11 cellular contexts compared by ENCODE assay signal in the genomic region with DNA sequence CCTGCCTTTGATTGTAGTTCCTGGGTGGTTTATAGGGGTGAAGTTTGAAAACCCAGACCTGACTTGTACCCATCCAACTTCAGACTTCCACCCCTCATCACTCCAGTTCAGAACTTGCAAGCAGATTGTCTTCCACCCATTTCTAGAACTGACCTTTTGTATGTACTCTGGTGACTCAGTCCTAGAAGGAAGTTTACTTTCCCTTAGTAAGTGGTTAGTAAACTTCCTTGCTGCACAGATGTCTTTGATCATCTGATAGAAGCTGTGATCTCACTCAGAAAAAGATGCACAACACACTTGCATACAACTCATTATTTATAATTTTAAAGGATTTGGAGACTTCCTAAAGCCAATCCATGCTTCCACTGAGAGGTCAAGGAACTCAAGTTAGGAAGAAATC.
DNase-seq lines count a peak whose midpoint lies in the region; ATAC-seq and TF ChIP-seq lines count a peak whose summit lies in the region.
"Had no signal": no experiment of that assay in that cellular context is flagged by ENCODE, and none has a peak within 500 bp of the region (broad histone marks: within the 10 kb centered on the region; RNA-seq: fewer than 3 reads in every experiment).

No MANE protein-coding gene starts in this region.

- peak overlapping the region; percentile 45 for H3K9ac ChIP-seq in SK-N-SH
- no peak overlapping the region for H3K9ac ChIP-seq in Karpas-422 (ENCODE audit: low read length)

- H3K9me2 ChIP-seq in SK-N-SH: no peaks in the 10 kb centered on the region
- no peaks in the 10 kb centered on the region for H3K9me2 ChIP-seq in Karpas-422 (replicated peaks; ENCODE audit: insufficient read depth, low read length)

- CTCF ChIA-PET in SK-N-SH (lab: Yijun Ruan, JAX): no interaction called here

- TF ChIP-seq RAD21 in SK-N-SH (IDR thresholded peaks at IDR 0.05; ENCODE audit: low read length): no peak

- TF ChIP-seq CTCF in SK-N-SH (IDR thresholded peaks at IDR 0.05): no peak

- DNase-seq in AG08395 (ENCODE audit: low spot score) (peak; percentile 62), SK-N-SH (no peak), glomerular endothelial cell (ENCODE audit: extremely low read depth, low read depth, low spot score) (peak; percentile 70), NCI-H345 (lab: John Stamatoyannopoulos, UW) (no peak), NCI-H1694 treated with DMSO at 0.1 percent for 48 hours (lab: John Stamatoyannopoulos, UW) (no peak), Karpas-422 (no peak)
- DNase-seq: activated B cell treated with CpG ODN at 0.5 μM for 24 hours; NK-92 treated with Interleukin-12 subunit alpha and Interleukin-12 subunit beta, amount 100 ng/mL, for 24 hours; sigmoid colon had no signal

- H3F3A ChIP-seq in SK-N-SH (replicated peaks; ENCODE audit: insufficient read depth): peaks cover 17% of the 10 kb centered on the region

- H3K36me3 ChIP-seq in SK-N-SH (replicated peaks in 1 of 2; ENCODE audit: control insufficient read depth in 1 of 2, insufficient read depth in 2 of 2, low read length in 1 of 2) (no peaks in the 10 kb centered on the region), Karpas-422 (ENCODE audit: insufficient read depth, low read length) (no peaks in the 10 kb centered on the region)
- H3K36me3 ChIP-seq: sigmoid colon had no signal

- H3K4me3 ChIP-seq in SK-N-SH (ENCODE audit: low read depth in 2 of 2, low read length in 1 of 2): no peak overlapping the region
- no peak overlapping the region for H3K4me3 ChIP-seq in Karpas-422 (ENCODE audit: low read length)
- H3K4me3 ChIP-seq: sigmoid colon had no signal

- H3K4me1 ChIP-seq in SK-N-SH (ENCODE audit: control insufficient read depth in 1 of 2, insufficient read depth in 2 of 2, low read depth in 1 of 2, low read length in 1 of 2) (peaks cover 0 to 11% of the 10 kb centered on the region in 2 experiments; a peak in 2 of 4 replicates), Karpas-422 (ENCODE audit: low read length) (peaks cover 5% of the 10 kb centered on the region)
- H3K4me1 ChIP-seq: sigmoid colon had no signal

- POLR2A ChIA-PET in SK-N-SH (lab: Yijun Ruan, JAX): no interaction called here

- H3K27ac ChIP-seq in SK-N-SH (ENCODE audit: low read depth in 2 of 2, low read length in 1 of 2) (peak overlapping the region; percentile 54 to 90; a peak in 3 of 4 replicates), Karpas-422 (ENCODE audit: low read length) (no peak overlapping the region)

- peak in 1 of 2 experiments; percentile 82; a peak in 2 of 4 replicates for TF ChIP-seq EP300 in SK-N-SH (IDR thresholded peaks at IDR 0.05; ENCODE audit: borderline replicate concordance in 1 of 2, low read depth in 1 of 2, low read length in 1 of 2)

- H3K4me2 ChIP-seq in SK-N-SH (peak overlapping the region; percentile 42), Karpas-422 (ENCODE audit: low read depth, low read length, poor library complexity, severe bottlenecking) (no peak overlapping the region)

- ATAC-seq in HG02973 (IDR thresholded peaks at IDR 0.05; ENCODE audit: unreplicated experiment) (peak; percentile 64), GM21381 (IDR thresholded peaks at IDR 0.05; ENCODE audit: unreplicated experiment) (no peak)

- H4K20me1 ChIP-seq in SK-N-SH (ENCODE audit: insufficient read depth) (no peaks in the 10 kb centered on the region), Karpas-422 (ENCODE audit: insufficient read depth, low read depth, low read length) (no peaks in the 10 kb centered on the region)

- H3K9me3 ChIP-seq in SK-N-SH: no peaks in the 10 kb centered on the region
- H3K9me3 ChIP-seq in Karpas-422 (ENCODE audit: low read length): no peaks in the 10 kb centered on the region
- H3K9me3 ChIP-seq: sigmoid colon had no signal

- no peaks in the 10 kb centered on the region for H3K27me3 ChIP-seq in SK-N-SH (ENCODE audit: insufficient read depth)
- H3K27me3 ChIP-seq in Karpas-422 (ENCODE audit: low read length): no peaks in the 10 kb centered on the region
- H3K27me3 ChIP-seq: sigmoid colon had no signal

- H3K79me2 ChIP-seq in SK-N-SH (ENCODE audit: insufficient read depth) (no peaks in the 10 kb centered on the region), Karpas-422 (ENCODE audit: low read length) (no peaks in the 10 kb centered on the region)

- peak overlapping the region; percentile 36 for H2AFZ ChIP-seq in SK-N-SH (ENCODE audit: low read depth)
- H2AFZ ChIP-seq in Karpas-422 (ENCODE audit: low read length): no peak overlapping the region

TF ChIP-seq in SK-N-SH, 30 proteins besides CTCF, POLR2A, EP300 and RAD21:
- no peak for TF ChIP-seq MXI1 (IDR thresholded peaks at IDR 0.05; ENCODE audit: low read depth, low read length)
- peak; percentile 66; the same call in 1 of the 2 replicates for TF ChIP-seq POLR2AphosphoS5 (IDR thresholded peaks at IDR 0.05; ENCODE audit: low read depth, low read length)
- TF ChIP-seq FOSL2 (IDR thresholded peaks at IDR 0.05; ENCODE audit: borderline replicate concordance, low read depth): peak; percentile 86
- TF ChIP-seq, protein P1, sequence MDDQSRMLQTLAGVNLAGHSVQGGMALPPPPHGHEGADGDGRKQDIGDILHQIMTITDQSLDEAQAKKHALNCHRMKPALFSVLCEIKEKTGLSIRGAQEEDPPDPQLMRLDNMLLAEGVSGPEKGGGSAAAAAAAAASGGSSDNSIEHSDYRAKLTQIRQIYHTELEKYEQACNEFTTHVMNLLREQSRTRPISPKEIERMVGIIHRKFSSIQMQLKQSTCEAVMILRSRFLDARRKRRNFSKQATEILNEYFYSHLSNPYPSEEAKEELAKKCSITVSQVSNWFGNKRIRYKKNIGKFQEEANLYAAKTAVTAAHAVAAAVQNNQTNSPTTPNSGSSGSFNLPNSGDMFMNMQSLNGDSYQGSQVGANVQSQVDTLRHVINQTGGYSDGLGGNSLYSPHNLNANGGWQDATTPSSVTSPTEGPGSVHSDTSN (IDR thresholded peaks at IDR 0.05): peak; percentile 68
- TF ChIP-seq TEAD4 (IDR thresholded peaks at IDR 0.05; ENCODE audit: borderline replicate concordance, insufficient read depth): peak; percentile 51; the same call in 1 of the 2 replicates
- TF ChIP-seq CHD2 (IDR thresholded peaks at IDR 0.05; ENCODE audit: low read length, partially characterized antibody): no peak
- TF ChIP-seq JUND (IDR thresholded peaks at IDR 0.05): peak; percentile 86
- peak; percentile 98 for TF ChIP-seq TCF12 (IDR thresholded peaks at IDR 0.05)
- peak; percentile 33; the same call in 1 of the 2 replicates for TF ChIP-seq NFIC (IDR thresholded peaks at IDR 0.05; ENCODE audit: borderline replicate concordance)
- peak; percentile 79; the same call in 1 of the 2 replicates for TF ChIP-seq RXRA (IDR thresholded peaks at IDR 0.05; ENCODE audit: borderline replicate concordance, low read depth)
- TF ChIP-seq, protein P2, sequence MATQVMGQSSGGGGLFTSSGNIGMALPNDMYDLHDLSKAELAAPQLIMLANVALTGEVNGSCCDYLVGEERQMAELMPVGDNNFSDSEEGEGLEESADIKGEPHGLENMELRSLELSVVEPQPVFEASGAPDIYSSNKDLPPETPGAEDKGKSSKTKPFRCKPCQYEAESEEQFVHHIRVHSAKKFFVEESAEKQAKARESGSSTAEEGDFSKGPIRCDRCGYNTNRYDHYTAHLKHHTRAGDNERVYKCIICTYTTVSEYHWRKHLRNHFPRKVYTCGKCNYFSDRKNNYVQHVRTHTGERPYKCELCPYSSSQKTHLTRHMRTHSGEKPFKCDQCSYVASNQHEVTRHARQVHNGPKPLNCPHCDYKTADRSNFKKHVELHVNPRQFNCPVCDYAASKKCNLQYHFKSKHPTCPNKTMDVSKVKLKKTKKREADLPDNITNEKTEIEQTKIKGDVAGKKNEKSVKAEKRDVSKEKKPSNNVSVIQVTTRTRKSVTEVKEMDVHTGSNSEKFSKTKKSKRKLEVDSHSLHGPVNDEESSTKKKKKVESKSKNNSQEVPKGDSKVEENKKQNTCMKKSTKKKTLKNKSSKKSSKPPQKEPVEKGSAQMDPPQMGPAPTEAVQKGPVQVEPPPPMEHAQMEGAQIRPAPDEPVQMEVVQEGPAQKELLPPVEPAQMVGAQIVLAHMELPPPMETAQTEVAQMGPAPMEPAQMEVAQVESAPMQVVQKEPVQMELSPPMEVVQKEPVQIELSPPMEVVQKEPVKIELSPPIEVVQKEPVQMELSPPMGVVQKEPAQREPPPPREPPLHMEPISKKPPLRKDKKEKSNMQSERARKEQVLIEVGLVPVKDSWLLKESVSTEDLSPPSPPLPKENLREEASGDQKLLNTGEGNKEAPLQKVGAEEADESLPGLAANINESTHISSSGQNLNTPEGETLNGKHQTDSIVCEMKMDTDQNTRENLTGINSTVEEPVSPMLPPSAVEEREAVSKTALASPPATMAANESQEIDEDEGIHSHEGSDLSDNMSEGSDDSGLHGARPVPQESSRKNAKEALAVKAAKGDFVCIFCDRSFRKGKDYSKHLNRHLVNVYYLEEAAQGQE (IDR thresholded peaks at IDR 0.05; ENCODE audit: low read depth, low read length): no peak
TF ChIP-seq in SK-N-SH: peak in this region for 8.

Comparison
In these comparisons a context has a peak if more than half of its experiments do, and no peak if none do; other contexts are left out.
1. DNase-seq: peak in AG08395 (single experiment) and glomerular endothelial cell (single experiment); none in SK-N-SH (single experiment), NCI-H345 (single experiment), NCI-H1694 treated with DMSO at 0.1 percent for 48 hours (single experiment) and Karpas-422 (single experiment).